In genomic region chr20:33647603-33648395, GRCh38 we compare ENCODE assay signal across 11 cellular contexts. TPM values are rescaled to one million over a fixed set of nuclear protein-coding genes. Genes with fewer than 3 reads are reported as not detected.
DNase-seq lines count a peak whose midpoint lies in the region; ATAC-seq and TF ChIP-seq lines count a peak whose summit lies in the region.
"Had no signal": no experiment of that assay in that cellular context is flagged by ENCODE, and none has a peak within 500 bp of the region (broad histone marks: within the 10 kb centered on the region; RNA-seq: fewer than 3 reads in every experiment).

No MANE protein-coding gene starts in this region.

- peak; percentile 56 for ATAC-seq in HG03439 (IDR thresholded peaks at IDR 0.05; ENCODE audit: unreplicated experiment)
- peak; percentile 61 for ATAC-seq in stimulated activated effector memory CD8-positive, alpha-beta T cell treated with anti-CD3 and anti-CD28 coated beads, Interleukin-12 subunit alpha, Interleukin-12 subunit beta, amount 100 ng/mL, for 72 hours
- ATAC-seq: A549 had no signal

- TF ChIP-seq CTCF in esophagus squamous epithelium (IDR thresholded peaks at IDR 0.05), result no peak

- H3K27me3 ChIP-seq in esophagus squamous epithelium, result no peaks in the 10 kb centered on the region
- H3K27me3 ChIP-seq in effector memory CD4-positive, alpha-beta T cell (replicated peaks; ENCODE audit: control insufficient read depth, insufficient read depth, low read length, poor library complexity, severe bottlenecking), result no peaks in the 10 kb centered on the region

- H3K4me3 ChIP-seq in esophagus squamous epithelium, result peak overlapping the region in 2 of 4 donors; percentile 19 to 40
- no peak overlapping the region for H3K4me3 ChIP-seq in effector memory CD4-positive, alpha-beta T cell (ENCODE audit: insufficient read depth, low read depth, low read length, poor library complexity, severe bottlenecking)
- H3K4me3 ChIP-seq: A549 had no signal

- H3K4me1 Mint-ChIP-seq in stimulated activated effector memory CD8-positive, alpha-beta T cell treated with anti-CD3 and anti-CD28 coated beads, Interleukin-12 subunit alpha, Interleukin-12 subunit beta, amount 100 ng/mL, for 72 hours, result peaks cover 42% of the 10 kb centered on the region

- WGBS in esophagus squamous epithelium, 2 donors, result 38 to 42% methylated on average over 7 to 10 of the region's 11 CpGs

- intact Hi-C loops in esophagus squamous epithelium (cut with DNase I), result no loop called here

- no peak for TF ChIP-seq POLR2A in esophagus squamous epithelium (IDR thresholded peaks at IDR 0.05)

- H3K4me3 Mint-ChIP-seq in stimulated activated effector memory CD8-positive, alpha-beta T cell treated with anti-CD3 and anti-CD28 coated beads, Interleukin-12 subunit alpha, Interleukin-12 subunit beta, amount 100 ng/mL, for 72 hours, result peak overlapping the region; percentile 24

- DNase-seq in DMS53 (lab: John Stamatoyannopoulos, UW), result peak; percentile 56
- no peak for DNase-seq in DMS53 treated with DMSO at 0.1 percent for 48 hours (lab: John Stamatoyannopoulos, UW; ENCODE audit: unreplicated experiment)
- DNase-seq in esophagus squamous epithelium (lab: John Stamatoyannopoulos, UW), result no peak
- peak in 1 of 2 donors; percentile 52 for DNase-seq in stimulated activated effector memory CD8-positive, alpha-beta T cell treated with anti-CD3 and anti-CD28 coated beads, Interleukin-12 subunit alpha, Interleukin-12 subunit beta, amount 100 ng/mL, for 72 hours (ENCODE audit: low spot score in 2 of 2)
- no peak for DNase-seq in NCI-H1105 (lab: John Stamatoyannopoulos, UW)
- DNase-seq in effector memory CD4-positive, alpha-beta T cell, result no peak
- no peak for DNase-seq in NOMO-1 (lab: John Stamatoyannopoulos, UW; ENCODE audit: unreplicated experiment in 2 of 2)
- DNase-seq: NCI-H1105 treated with DMSO at 0.1 percent for 48 hours had no signal

- H3K36me3 Mint-ChIP-seq in stimulated activated effector memory CD8-positive, alpha-beta T cell treated with anti-CD3 and anti-CD28 coated beads, Interleukin-12 subunit alpha, Interleukin-12 subunit beta, amount 100 ng/mL, for 72 hours, result peaks cover 17% of the 10 kb centered on the region
- H3K36me3 Mint-ChIP-seq: activated naive CD4-positive, alpha-beta T cell treated with anti-CD3 and anti-CD28 coated beads, Interleukin-2, amount 50 U/mL, for 72 hours had no signal

- no peaks in the 10 kb centered on the region for H3K9me3 ChIP-seq in esophagus squamous epithelium
- H3K9me3 ChIP-seq in effector memory CD4-positive, alpha-beta T cell (ENCODE audit: control insufficient read depth, low read length), result no peaks in the 10 kb centered on the region
- H3K9me3 ChIP-seq: A549 had no signal

- H3K27ac Mint-ChIP-seq in stimulated activated effector memory CD8-positive, alpha-beta T cell treated with anti-CD3 and anti-CD28 coated beads, Interleukin-12 subunit alpha, Interleukin-12 subunit beta, amount 100 ng/mL, for 72 hours, result peak overlapping the region; percentile 73

- H3K9me3 Mint-ChIP-seq in stimulated activated effector memory CD8-positive, alpha-beta T cell treated with anti-CD3 and anti-CD28 coated beads, Interleukin-12 subunit alpha, Interleukin-12 subunit beta, amount 100 ng/mL, for 72 hours, result no peaks in the 10 kb centered on the region
- H3K9me3 Mint-ChIP-seq: activated naive CD4-positive, alpha-beta T cell treated with anti-CD3 and anti-CD28 coated beads, Interleukin-2, amount 50 U/mL, for 72 hours had no signal

- H3K36me3 ChIP-seq in esophagus squamous epithelium, result peaks cover 0 to 37% (median 16%) of the 10 kb centered on the region in 3 donors
- H3K36me3 ChIP-seq in effector memory CD4-positive, alpha-beta T cell (ENCODE audit: control insufficient read depth, insufficient read depth, low read length), result peaks cover 17% of the 10 kb centered on the region

- H3K27ac ChIP-seq in esophagus squamous epithelium, result peak overlapping the region; percentile 70 to 89 (median 80)
- H3K27ac ChIP-seq in effector memory CD4-positive, alpha-beta T cell (ENCODE audit: insufficient read depth, low read length, poor library complexity, severe bottlenecking), result no peak overlapping the region
- H3K27ac ChIP-seq: A549 had no signal

- peaks cover 20 to 69% (median 47%) of the 10 kb centered on the region in 3 donors for H3K4me1 ChIP-seq in esophagus squamous epithelium
- no peaks in the 10 kb centered on the region for H3K4me1 ChIP-seq in effector memory CD4-positive, alpha-beta T cell (ENCODE audit: control insufficient read depth, insufficient read depth, low read length, poor library complexity, severe bottlenecking)
- H3K4me1 ChIP-seq: A549 had no signal

RNA-seq across cellular contexts. Expression of gene C20orf144, which starts 14.3 kb away (rescaled TPM):
- not detected for total RNA-seq in esophagus squamous epithelium

RNA-seq across cellular contexts. Expression of gene ACTL10, which starts 18.9 kb away (rescaled TPM):
- 1 to 10 TPM; 1.8 to 4.4 (median 3.5) TPM for total RNA-seq in esophagus squamous epithelium

RNA-seq across cellular contexts. Expression of gene NECAB3, which starts 26.4 kb away (rescaled TPM):
- total RNA-seq in esophagus squamous epithelium, result 10 to 100 TPM; 12.6 to 25.9 (median 19.1) TPM

RNA-seq across cellular contexts. Expression of gene E2F1, which starts 38.4 kb away (rescaled TPM):
- total RNA-seq in esophagus squamous epithelium, result 1 to 10 TPM; 2.1 to 4.8 (median 3.1) TPM
